19 cellular contexts compared by ENCODE assay signal in genomic region chr1:8179132-8179793, GRCh38.
DNase-seq lines count a peak whose midpoint lies in the region; ATAC-seq, FAIRE-seq and TF ChIP-seq lines count a peak whose summit lies in the region.
"Had no signal": no experiment of that assay in that cellular context is flagged by ENCODE, and none has a peak within 500 bp of the region (broad histone marks: within the 10 kb centered on the region; RNA-seq: fewer than 3 reads in every experiment).

No MANE protein-coding gene starts in this region.

- 92% methylated on average over 1 of the region's 1 CpG for WGBS in HepG2 (ENCODE audit: low lambda C conversion rate)
- no CpG with 5 or more reads among the region's 1 CpG for WGBS in right lobe of liver (ENCODE audit: insufficient coverage, low coverage, low lambda C conversion rate, missing lambda C conversion rate)

- no peaks in the 10 kb centered on the region for H3K27me3 ChIP-seq in HepG2 (ENCODE audit: control insufficient read depth in 1 of 2, insufficient read depth in 2 of 2, low read length in 2 of 2)
- H3K27me3 ChIP-seq in right lobe of liver, result no peaks in the 10 kb centered on the region
- H3K27me3 ChIP-seq in adipocyte (replicated peaks; ENCODE audit: control insufficient read depth, insufficient read depth, low read length), result no peaks in the 10 kb centered on the region

- intact Hi-C loops in HepG2 (cut with micrococcal nuclease; ENCODE audit: unreplicated experiment), result no loop called here
- intact Hi-C loops in right lobe of liver (cut with DNase I), result no loop called here
- intact Hi-C loops in kidney (cut with DNase I), result no loop called here

- no peaks in the 10 kb centered on the region for H4K20me1 ChIP-seq in HepG2 (ENCODE audit: insufficient read depth, low read length)

- FAIRE-seq in HepG2 (lab: Jason Lieb, UNC) (peak; percentile 8), kidney (lab: Jason Lieb, UNC) (no peak)
- FAIRE-seq: GM12892, GM19239, H54 had no signal

- in situ Hi-C loops in HepG2 (cut with HindIII; ENCODE audit: extremely low pct_ligation_motif_present, low pct_unique_long_range_greater_than_20kb), result no loop called here

- no peak overlapping the region for H3K9ac ChIP-seq in HepG2 (ENCODE audit: insufficient read depth, low read depth, low read length)
- H3K9ac ChIP-seq in adipocyte (ENCODE audit: low read length), result no peak overlapping the region
- H3K9ac ChIP-seq in kidney (ENCODE audit: low read length in 2 of 2), result no peak overlapping the region

- TF ChIP-seq EP300 in HepG2 (IDR thresholded peaks at IDR 0.05; ENCODE audit: low read depth in 2 of 2, low read length in 2 of 2) (no peak), HepG2 (CRISPR knock-in tag; IDR thresholded peaks at IDR 0.05; ENCODE audit: borderline replicate concordance) (no peak)

- H2AFZ ChIP-seq in HepG2 (ENCODE audit: low read length), result no peak overlapping the region

- H3K36me3 ChIP-seq in HepG2 (replicated peaks in 1 of 2; ENCODE audit: control insufficient read depth in 1 of 2, insufficient read depth in 2 of 2, low read length in 2 of 2), result no peaks in the 10 kb centered on the region
- H3K36me3 ChIP-seq in right lobe of liver, result no peaks in the 10 kb centered on the region
- H3K36me3 ChIP-seq in HEK293 (ENCODE audit: control insufficient read depth in 2 of 2, insufficient read depth in 1 of 2, low read length in 2 of 2), result no peaks in the 10 kb centered on the region
- H3K36me3 ChIP-seq in adipocyte (ENCODE audit: control insufficient read depth, insufficient read depth, low read length, severe bottlenecking), result no peaks in the 10 kb centered on the region
- H3K36me3 ChIP-seq in kidney (ENCODE audit: control insufficient read depth in 1 of 2, insufficient read depth in 2 of 2, low read length in 2 of 2), result no peaks in the 10 kb centered on the region
- H3K36me3 ChIP-seq: HAP-1 had no signal

- no peak for TF ChIP-seq CTCF in HepG2 (CRISPR knock-in tag; IDR thresholded peaks at IDR 0.05)
- no peak for TF ChIP-seq CTCF in right lobe of liver (IDR thresholded peaks at IDR 0.05)
- no peak for TF ChIP-seq CTCF in HEK293 (tag by site-specific recombination; IDR thresholded peaks at IDR 0.05)
- no peak for TF ChIP-seq CTCF in kidney (IDR thresholded peaks at IDR 0.05; ENCODE audit: borderline replicate concordance, extremely low read depth, insufficient read depth)

- peaks cover 12% of the 10 kb centered on the region for H3K9me3 ChIP-seq in HepG2 (ENCODE audit: low read length)
- no peaks in the 10 kb centered on the region for H3K9me3 ChIP-seq in right lobe of liver
- no peaks in the 10 kb centered on the region for H3K9me3 ChIP-seq in HEK293 (ENCODE audit: control insufficient read depth, insufficient read depth, low read depth, low read length)
- H3K9me3 ChIP-seq in adipocyte (ENCODE audit: control insufficient read depth, low read length), result peaks cover 16% of the 10 kb centered on the region
- H3K9me3 ChIP-seq in kidney (ENCODE audit: control insufficient read depth in 1 of 2, low read length in 2 of 2), result peaks cover 0 to 7% of the 10 kb centered on the region in 2 donors

- POLR2A ChIA-PET in HepG2 (lab: Yijun Ruan, JAX), result interaction anchor here (1.2 to 1.6 kb wide), 2 partner anchors 9 to 11 kb away, joined by 4 to 6 read pairs; no protein-coding TSS in a partner anchor
- POLR2A ChIA-PET in HEK293 (lab: Yijun Ruan, JAX), result no interaction called here

- H3K27ac ChIP-seq in HepG2 (ENCODE audit: extremely low read length, insufficient read depth, low read length) (no peak overlapping the region), right lobe of liver (no peak overlapping the region), HEK293 (ENCODE audit: extremely low read depth, low read depth, low read length) (no peak overlapping the region), kidney (ENCODE audit: low read depth in 2 of 2, low read length in 2 of 2) (no peak overlapping the region)

- TF ChIP-seq POLR2A in HepG2 (IDR thresholded peaks at IDR 0.05; ENCODE audit: insufficient read depth in 1 of 2, low read depth in 2 of 2, low read length in 2 of 2) (no peak), right lobe of liver (IDR thresholded peaks at IDR 0.05) (no peak)

- H3K4me1 ChIP-seq in HepG2 (ENCODE audit: insufficient read depth, low read length), result peaks cover 38% of the 10 kb centered on the region
- peaks cover 0 to 7% (median 0%) of the 10 kb centered on the region in 4 donors for H3K4me1 ChIP-seq in right lobe of liver
- peaks cover 9% of the 10 kb centered on the region for H3K4me1 ChIP-seq in HEK293 (ENCODE audit: control insufficient read depth, insufficient read depth, low read length)
- peaks cover 6% of the 10 kb centered on the region for H3K4me1 ChIP-seq in adipocyte (ENCODE audit: control insufficient read depth, insufficient read depth, low read length)
- peaks cover 3% of the 10 kb centered on the region in 2 donors for H3K4me1 ChIP-seq in kidney (ENCODE audit: control insufficient read depth in 1 of 2, insufficient read depth in 1 of 2, low read depth in 1 of 2, low read length in 2 of 2)
- H3K4me1 ChIP-seq: HAP-1 had no signal

- no peak for DNase-seq in HepG2 (ENCODE audit: low spot score)
- DNase-seq in right lobe of liver, result no peak
- no peak for DNase-seq in adipocyte (ENCODE audit: low read depth)
- DNase-seq in kidney, result no peak
- no peak for DNase-seq in stimulated activated naive CD8-positive, alpha-beta T cell treated with anti-CD3 and anti-CD28 coated beads, Interleukin-15, Interleukin-2, amounts not matched to agents 100 U/mL and 50 U/mL, for 24 hours
- DNase-seq: 8988T; C1 segment of cervical spinal cord; Calu3; CD4-positive, alpha-beta memory T cell; COR-L47; DMS53; DMS79 treated with DMSO at 0.1 percent for 48 hours; GOT3 had no signal

- no peak overlapping the region for H3K4me2 ChIP-seq in HepG2 (ENCODE audit: low read depth, low read length)

- ATAC-seq in HepG2 (no peak), right lobe of liver (no peak), HG02610 (IDR thresholded peaks at IDR 0.05; ENCODE audit: unreplicated experiment) (no peak)
- ATAC-seq in stimulated activated naive CD8-positive, alpha-beta T cell treated with anti-CD3 and anti-CD28 coated beads, Interleukin-15, Interleukin-2, amounts not matched to agents 100 U/mL and 50 U/mL, for 24 hours, result no peak

- no TSS peak for BruUV-seq in HepG2 (replicated peaks; lab: Mats Ljungman, UMichigan)

- H3K4me3 ChIP-seq in HepG2 (replicated peaks in 1 of 3; ENCODE audit: insufficient read depth in 1 of 3, low read depth in 2 of 3, low read length in 3 of 3) (no peak overlapping the region), right lobe of liver (no peak overlapping the region), HEK293 (ENCODE audit: low read depth, low read length) (no peak overlapping the region), adipocyte (ENCODE audit: low read length) (peak overlapping the region; percentile 5), kidney (ENCODE audit: low read length in 2 of 2) (no peak overlapping the region)
- H3K4me3 ChIP-seq: HAP-1 had no signal

- no peak for TF ChIP-seq RAD21 in HepG2 (CRISPR knock-in tag; IDR thresholded peaks at IDR 0.05)

- CTCF ChIA-PET in HepG2 (lab: Yijun Ruan, JAX; ENCODE audit: low intra/inter-chr PET ratio, low total read pairs), result no interaction called here
- CTCF ChIA-PET in HEK293 (lab: Yijun Ruan, JAX), result no interaction called here

- H3K79me2 ChIP-seq in HepG2 (ENCODE audit: insufficient read depth, low read length), result no peaks in the 10 kb centered on the region

TF ChIP-seq in HepG2, 621 proteins besides CTCF, POLR2A, EP300 and RAD21 (continues in another document):
- no peak for TF ChIP-seq ELK4 (CRISPR knock-in tag; IDR thresholded peaks at IDR 0.05; ENCODE audit: borderline replicate concordance)

TF ChIP-seq in HEK293, 187 proteins besides CTCF, POLR2A, EP300 and RAD21:
- TF ChIP-seq ZNF623 (tag by site-specific recombination; IDR thresholded peaks at IDR 0.05), result no peak
- no peak for TF ChIP-seq IKZF3 (tag by site-specific recombination; IDR thresholded peaks at IDR 0.05)
- peak; percentile 91 for TF ChIP-seq SETDB1 (IDR thresholded peaks at IDR 0.05; ENCODE audit: insufficient read length, low read length)

Comparison
In these comparisons a context has a peak if more than half of its experiments do, and no peak if none do; other contexts are left out.
1. Of the 63 proteins assayed by ChIP-seq in both HepG2 and HEK293: peak only in HepG2: none; only in HEK293: SETDB1; in both: none; in neither: 62.